Comparison of ENCODE assay signal across 9 cellular contexts in genomic region chr3:134333522-134334181, GRCh38. TPM values are rescaled to one million over a fixed set of nuclear protein-coding genes. Genes with fewer than 3 reads are reported as not detected.
A peak's percentile ranks its signal among the peaks of the same experiment; 100 is the strongest.
DNase-seq lines count a peak whose midpoint lies in the region; ATAC-seq, FAIRE-seq and TF ChIP-seq lines count a peak whose summit lies in the region.
"Had no signal": no experiment of that assay in that cellular context is flagged by ENCODE, and none has a peak within 500 bp of the region (broad histone marks: within the 10 kb centered on the region; RNA-seq: fewer than 3 reads in every experiment).

No MANE protein-coding gene starts in this region.

- H3K27ac ChIP-seq in SJSA1: peak overlapping the region; percentile 89
- peak overlapping the region; percentile 75 to 89 (median 84) for H3K27ac ChIP-seq in gastroesophageal sphincter
- H3K27ac ChIP-seq in sigmoid colon: peak overlapping the region; percentile 74 to 88 (median 81)

- H3K4me1 ChIP-seq in SJSA1 (replicated peaks) (peaks cover 67% of the 10 kb centered on the region), gastroesophageal sphincter (peaks cover 17 to 84% (median 59%) of the 10 kb centered on the region in 3 donors), sigmoid colon (peaks cover 0 to 80% (median 69%) of the 10 kb centered on the region in 4 donors)

- ATAC-seq in gastroesophageal sphincter (peak; percentile 13), GM21367 (IDR thresholded peaks at IDR 0.05; ENCODE audit: unreplicated experiment) (no peak)

- DNase-seq in SJSA1 (ENCODE audit: low read depth in 1 of 2, low spot score in 2 of 2): peak; percentile 84 to 85
- peak; percentile 70 for DNase-seq in sigmoid colon
- DNase-seq in SHP77 (lab: John Stamatoyannopoulos, UW): no peak
- no peak for DNase-seq in DMS153 (lab: John Stamatoyannopoulos, UW)
- no peak for DNase-seq in NCI-H226
- DNase-seq: activated gamma-delta T cell treated with Interleukin-2 at 50 U/mL for 16 hours had no signal

- no peaks in the 10 kb centered on the region for H3K27me3 ChIP-seq in SJSA1 (replicated peaks)
- H3K27me3 ChIP-seq in gastroesophageal sphincter: no peaks in the 10 kb centered on the region
- H3K27me3 ChIP-seq in sigmoid colon: no peaks in the 10 kb centered on the region

- intact Hi-C loops in sigmoid colon (cut with DNase I): no loop called here

- H3K9me3 ChIP-seq in SJSA1 (replicated peaks) (no peaks in the 10 kb centered on the region), gastroesophageal sphincter (no peaks in the 10 kb centered on the region), sigmoid colon (no peaks in the 10 kb centered on the region)

- TF ChIP-seq CTCF in gastroesophageal sphincter (IDR thresholded peaks at IDR 0.05) (peak in 3 of 4 experiments; percentile 9 to 38 (median 23)), sigmoid colon (IDR thresholded peaks at IDR 0.05) (peak in 2 of 4 experiments; percentile 8 to 29)

- no peak for TF ChIP-seq EP300 in gastroesophageal sphincter (IDR thresholded peaks at IDR 0.05)
- TF ChIP-seq EP300 in sigmoid colon (IDR thresholded peaks at IDR 0.05): peak in 1 of 4 donors; percentile 23

- WGBS in gastroesophageal sphincter (ENCODE audit: low coverage in 1 of 2), 2 donors: 34 to 43% methylated on average over 4 to 7 of the region's 10 CpGs
- 75 to 88% methylated on average over 10 of the region's 10 CpGs for WGBS in sigmoid colon, 2 donors

- TF ChIP-seq POLR2A in gastroesophageal sphincter (IDR thresholded peaks at IDR 0.05) (no peak), sigmoid colon (IDR thresholded peaks at IDR 0.05) (no peak)

- H3K4me3 ChIP-seq in SJSA1 (no peak overlapping the region), gastroesophageal sphincter (no peak overlapping the region), sigmoid colon (no peak overlapping the region)

- H3K36me3 ChIP-seq in SJSA1 (no peaks in the 10 kb centered on the region), gastroesophageal sphincter (no peaks in the 10 kb centered on the region), sigmoid colon (no peaks in the 10 kb centered on the region)

- FAIRE-seq in G401.6 (lab: Jason Lieb, UNC): peak; percentile 100

RNA-seq across cellular contexts. Expression of gene AMOTL2, which starts 40.6 kb away (rescaled TPM):
- 86.3 and 142 TPM in 2 replicates for total RNA-seq in SJSA1 (2014; rRNA removed; shearing (Covaris generic))
- 100 to 1,000 TPM in 3 of 4 donors, 10 to 100 TPM in 1; 93.2 to 226 (median 153) TPM for total RNA-seq in gastroesophageal sphincter
- total RNA-seq in sigmoid colon: 100 to 1,000 TPM in 1 of 4 donors, 10 to 100 TPM in 3; 43.5 to 112 (median 47.6) TPM
- polyA plus RNA-seq in sigmoid colon: 10 to 100 TPM in 1 of 3 donors, 1 to 10 TPM in 2; 1.6 to 13.8 (median 9.9) TPM

Comparison
In these comparisons a context has a peak if more than half of its experiments do, and no peak if none do; other contexts are left out.
1. DNase-seq: peak in SJSA1 (2 of 2) and sigmoid colon (single experiment); none in SHP77 (0 of 2), DMS153 (single experiment) and NCI-H226 (single experiment).
2. Peak in every context shown above with its lines, with median percentiles within 50 percentile points of each other: H3K27ac ChIP-seq.